ENCODE assay signal across 31 cellular contexts in the genomic region with DNA sequence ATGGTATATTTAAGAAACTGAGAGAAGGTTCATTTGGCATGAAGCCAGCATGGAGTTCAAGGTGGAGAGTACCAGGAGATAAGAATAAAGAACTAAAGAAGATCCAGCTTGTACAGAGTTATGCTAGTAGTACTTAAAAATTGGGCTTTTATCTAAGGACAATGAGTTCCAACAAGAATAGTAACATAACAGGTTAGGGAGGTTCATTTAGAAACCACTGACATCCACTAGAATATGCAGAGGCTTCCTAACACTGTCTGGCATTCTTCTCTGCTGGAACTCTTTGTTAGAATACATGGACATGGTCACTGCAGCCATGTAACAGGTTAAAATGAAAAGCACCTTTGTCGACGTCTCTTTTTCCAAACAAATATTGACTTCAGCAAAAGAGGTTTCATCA. TPM values are rescaled to one million over a fixed set of nuclear protein-coding genes. Genes with fewer than 3 reads are reported as not detected.
DNase-seq lines count a peak whose midpoint lies in the region; ATAC-seq, FAIRE-seq and TF ChIP-seq lines count a peak whose summit lies in the region.
"Had no signal": no experiment of that assay in that cellular context is flagged by ENCODE, and none has a peak within 500 bp of the region (broad histone marks: within the 10 kb centered on the region; RNA-seq: fewer than 3 reads in every experiment).

No MANE protein-coding gene starts in this region.

- H3K27ac ChIP-seq in heart left ventricle (peak overlapping the region in 8 of 12 donors; percentile 17 to 72 (median 51)), K562 (ENCODE audit: extremely low read depth, low read depth, low read length) (no peak overlapping the region), right cardiac atrium (ENCODE audit: low read length) (peak overlapping the region; percentile 72), smooth muscle cell (ENCODE audit: low read depth) (peak overlapping the region; percentile 33)
- H3K27ac ChIP-seq: tibial nerve had no signal

- POLR2A ChIA-PET in K562 (lab: Yijun Ruan, JAX) = no interaction called here

- no peak for TF ChIP-seq EP300 in K562 (IDR thresholded peaks at IDR 0.05; ENCODE audit: low read length)

- no peaks in the 10 kb centered on the region for H4K20me1 ChIP-seq in K562 (replicated peaks; ENCODE audit: control insufficient read depth, insufficient read depth, low read length)
- H4K20me1 ChIP-seq in smooth muscle cell (ENCODE audit: low read depth) = no peaks in the 10 kb centered on the region

- H3K9ac ChIP-seq in K562 (ENCODE audit: insufficient read depth in 1 of 2, low read depth in 2 of 2, low read length in 2 of 2) (no peak overlapping the region), smooth muscle cell (ENCODE audit: low read depth) (no peak overlapping the region)

- DNase-seq in heart left ventricle (no peak), cardiac septum (ENCODE audit: low spot score) (no peak), K562 (ENCODE audit: extremely low read depth in 1 of 4, low spot score in 3 of 4) (no peak), right cardiac atrium (no peak), smooth muscle cell (lab: John Stamatoyannopoulos, UW; ENCODE audit: unreplicated experiment) (no peak), OCI-M1 (lab: John Stamatoyannopoulos, UW) (no peak), lower leg skin (ENCODE audit: low spot score in 2 of 2) (no peak), NCI-H82 treated with DMSO at 0.1 percent for 48 hours (lab: John Stamatoyannopoulos, UW; ENCODE audit: unreplicated experiment) (no peak)
- DNase-seq: activated CD4-positive, alpha-beta T cell treated with anti-CD3 and anti-CD28 coated beads for 36 hours; activated CD8-positive, alpha-beta memory T cell treated with anti-CD3 and anti-CD28 coated beads for 24 hours; activated gamma-delta T cell treated with Interleukin-2 at 50 U/mL for 16 hours; activated naive CD8-positive, alpha-beta T cell treated with anti-CD3 and anti-CD28 coated beads, Interleukin-2, amount 50 U/mL, for 24 hours; activated T-cell treated with anti-CD3 and anti-CD28 coated beads, Interleukin-2, amount 50 U/mL, for 24 hours; CD8-positive, alpha-beta memory T cell; cerebellar nuclear complex; H7; head of caudate nucleus; mesenchymal stem cell; MG63; naive B cell; NCI-H2081; NCI-H82; nucleus accumbens; SHP77; spleen had no signal

- no peaks in the 10 kb centered on the region for H3K27me3 ChIP-seq in heart left ventricle
- H3K27me3 ChIP-seq in K562 (ENCODE audit: control insufficient read depth in 2 of 2, insufficient read depth in 2 of 2, low read length in 2 of 2) = no peaks in the 10 kb centered on the region
- no peaks in the 10 kb centered on the region for H3K27me3 ChIP-seq in right cardiac atrium (ENCODE audit: control insufficient read depth, insufficient read depth)
- no peaks in the 10 kb centered on the region for H3K27me3 ChIP-seq in smooth muscle cell (ENCODE audit: low read depth)
- H3K27me3 ChIP-seq: MG63, spleen, tibial nerve had no signal

- H3K4me2 ChIP-seq in K562 (ENCODE audit: insufficient read depth, low read length) (no peak overlapping the region), smooth muscle cell (no peak overlapping the region)

- FAIRE-seq in K562 (lab: Jason Lieb, UNC) = no peak
- FAIRE-seq: A204.1, endothelial cell of umbilical vein, G401.6 had no signal

- no peaks in the 10 kb centered on the region for H3K9me1 ChIP-seq in K562 (ENCODE audit: control insufficient read depth, insufficient read depth, low read length)

- in situ Hi-C loops in K562 (cut with MboI) = no loop called here

- no peaks in the 10 kb centered on the region for H3K36me3 ChIP-seq in heart left ventricle
- no peaks in the 10 kb centered on the region for H3K36me3 ChIP-seq in K562 (ENCODE audit: control insufficient read depth, insufficient read depth, low read length)
- H3K36me3 ChIP-seq in smooth muscle cell (ENCODE audit: low read depth) = no peaks in the 10 kb centered on the region
- H3K36me3 ChIP-seq: MG63, spleen, tibial nerve had no signal

- 62 to 86% (median 79%) methylated on average over 2 of the region's 2 CpGs for WGBS in heart left ventricle, 4 donors
- WGBS in K562 (ENCODE audit: insufficient coverage, low coverage, missing lambda C conversion rate) = 21% methylated on average over 2 of the region's 2 CpGs
- WGBS in right cardiac atrium = 74% methylated on average over 2 of the region's 2 CpGs
- WGBS in smooth muscle cell (ENCODE audit: low lambda C conversion rate) = 79% methylated on average over 2 of the region's 2 CpGs
- 54 to 65% methylated on average over 2 of the region's 2 CpGs for WGBS in lower leg skin, 2 donors

- intact Hi-C loops in heart left ventricle (cut with DNase I) = loop anchor here in 1 of 10 donors (5.0 kb wide), 1 partner anchor 103 kb away; a partner anchor contains a TSS
- intact Hi-C loops in cardiac septum (cut with DNase I) = loop anchor here (10.0 kb wide), 1 partner anchor 110 kb away; no protein-coding TSS in a partner anchor
- intact Hi-C loops in K562 (cut with micrococcal nuclease) = no loop called here
- intact Hi-C loops in right cardiac atrium (cut with DNase I) = no loop called here
- intact Hi-C loops in lower leg skin (cut with DNase I; ENCODE audit: low total_unique reads) = no loop called here

- no peak for TF ChIP-seq POLR2A in heart left ventricle (IDR thresholded peaks at IDR 0.05)
- no peak for TF ChIP-seq POLR2A in K562 (conservative IDR thresholded peaks at IDR 0.05)
- no peak for TF ChIP-seq POLR2A in lower leg skin (IDR thresholded peaks at IDR 0.05)

- TF ChIP-seq CTCF in heart left ventricle (IDR thresholded peaks at IDR 0.05) = no peak
- TF ChIP-seq CTCF in K562 (IDR thresholded peaks at IDR 0.05 in 2 of 3, conservative IDR thresholded peaks at IDR 0.05 in 1 of 3; ENCODE audit: insufficient read depth in 2 of 3, low read depth in 1 of 3, low read length in 3 of 3) = no peak
- no peak for TF ChIP-seq CTCF in smooth muscle cell (IDR thresholded peaks at IDR 0.05; ENCODE audit: borderline replicate concordance, insufficient read depth, poor library complexity, severe bottlenecking)
- TF ChIP-seq CTCF in lower leg skin (IDR thresholded peaks at IDR 0.05) = no peak

- H3K79me2 ChIP-seq in K562 (ENCODE audit: control insufficient read depth, insufficient read depth, low read length) = no peaks in the 10 kb centered on the region
- H3K79me2 ChIP-seq in smooth muscle cell (ENCODE audit: low read depth) = no peaks in the 10 kb centered on the region

- peaks cover 8% of the 10 kb centered on the region for H3F3A ChIP-seq in smooth muscle cell (ENCODE audit: low read depth)

- no TSS peak for BruUV-seq in K562 (replicated peaks; lab: Mats Ljungman, UMichigan)

- H3K9me3 ChIP-seq in heart left ventricle (no peaks in the 10 kb centered on the region), K562 (replicated peaks; ENCODE audit: control insufficient read depth, insufficient read depth, low read depth, low read length) (no peaks in the 10 kb centered on the region), right cardiac atrium (ENCODE audit: control insufficient read depth, low read length) (no peaks in the 10 kb centered on the region), smooth muscle cell (replicated peaks; ENCODE audit: low read depth) (no peaks in the 10 kb centered on the region)
- H3K9me3 ChIP-seq: MG63, tibial nerve had no signal

- ATAC-seq in heart left ventricle = peak in 1 of 4 donors; percentile 23
- no peak for ATAC-seq in K562
- peak in 1 of 2 donors; percentile 19 for ATAC-seq in right cardiac atrium
- ATAC-seq: activated CD4-positive, alpha-beta T cell treated with anti-CD3 and anti-CD28 coated beads for 36 hours; activated naive CD8-positive, alpha-beta T cell treated with anti-CD3 and anti-CD28 coated beads, Interleukin-2, amount 50 U/mL, for 24 hours had no signal

- H3K4me3 ChIP-seq in heart left ventricle (peak overlapping the region in 7 of 12 donors; percentile 21 to 41 (median 30)), K562 (no peak overlapping the region), right cardiac atrium (ENCODE audit: low read length) (peak overlapping the region; percentile 67), smooth muscle cell (no peak overlapping the region), lower leg skin (ENCODE audit: low read depth, poor library complexity, severe bottlenecking) (no peak overlapping the region)
- H3K4me3 ChIP-seq: MG63, spleen, tibial nerve had no signal

- H2AFZ ChIP-seq in K562 (ENCODE audit: low read depth, low read length) (no peak overlapping the region), smooth muscle cell (ENCODE audit: low read depth) (no peak overlapping the region)

- TF ChIP-seq RAD21 in K562 (CRISPR knock-in tag; conservative IDR thresholded peaks at IDR 0.05 in 1 of 2, IDR thresholded peaks at IDR 0.05 in 1 of 2) = no peak

- H3K4me1 ChIP-seq in heart left ventricle (peaks cover 0 to 39% (median 0%) of the 10 kb centered on the region in 12 donors), K562 (replicated peaks in 1 of 2; ENCODE audit: control insufficient read depth in 2 of 2, insufficient read depth in 2 of 2, low read length in 2 of 2) (peaks cover 4 to 6% of the 10 kb centered on the region in 2 experiments; a peak in 3 of 5 replicates), right cardiac atrium (ENCODE audit: control insufficient read depth, insufficient read depth, low read length) (no peaks in the 10 kb centered on the region), smooth muscle cell (ENCODE audit: low read depth) (peaks cover 11% of the 10 kb centered on the region)

- CTCF ChIA-PET in K562 (lab: Yijun Ruan, JAX; ENCODE audit: low intra/inter-chr PET ratio) = no interaction called here

RNA-seq across cellular contexts. Expression of a gene that starts 42.6 kb away (rescaled TPM):
- total RNA-seq in heart left ventricle (10 to 100 TPM in 1 of 9 donors, 1 to 10 TPM in 8; 1.1 to 10.7 (median 5.3) TPM), cardiac septum (10.0 TPM), K562 (2014; rRNA removed) (0.04 and 0.05 TPM in 2 replicates), K562 (2014; rRNA removed; fragmentation: Illumina TruSeq; extraction: Trizol) (0.04 and 0.06 TPM in 2 replicates), K562 (2015; rRNA removed; fragmentation: Illumina TruSeq; extraction: Trizol) (not detected in 2 replicates), K562 (2021) (not detected in 2 replicates), right cardiac atrium (10 to 100 TPM; 31.9 to 87.5 (median 53.6) TPM), smooth muscle cell (50.9 and 54.7 TPM in 2 replicates), lower leg skin (1,000 to 10,000 TPM in 1 of 4 donors, 100 to 1,000 TPM in 3; 519 to 1,039 (median 786) TPM)
- polyA plus RNA-seq in heart left ventricle (under 1 TPM; 0.18 to 0.95 TPM), K562 (2011; rRNA removed) (0.01 TPM in 1 of 2 replicates, not detected in the other), K562 (2014; fragmentation: Illumina TruSeq; extraction: Trizol) (0.03 TPM in 1 of 2 replicates, not detected in the other), K562 (2014; fragmentation: Nextera tagmentation; extraction: Ambion mirVana) (under 1 TPM; 0.04 to 0.06 TPM), K562 (2014; rRNA removed) (0.07 TPM in 1 of 2 replicates, not detected in the other), right cardiac atrium (8.9 TPM), smooth muscle cell (2.1 and 5.0 TPM in 2 replicates)
- total RNA-seq in K562 (2011; cell fraction: chromatin; rRNA removed; ENCODE audit: low replicate concordance) = not detected in 2 replicates
- total RNA-seq in K562 (2011; cell fraction: nucleolus; rRNA removed) = not detected in 2 replicates
- total RNA-seq in K562 (2011; cell fraction: nucleoplasm; rRNA removed) = not detected in 2 replicates
- polyA plus RNA-seq in K562 (2011; cell fraction: cytosol; rRNA removed) = not detected in 2 replicates
- polyA plus RNA-seq in K562 (2011; cell fraction: nucleus; rRNA removed) = not detected in 2 replicates
- 0.04 and 0.25 TPM in 2 replicates for polyA plus RNA-seq in K562 (2012)
- not detected in 2 replicates for polyA minus RNA-seq in K562 (2011; rRNA and poly(A)+ RNA removed)
- not detected in 2 replicates for polyA minus RNA-seq in K562 (2011; cell fraction: cytosol; rRNA and poly(A)+ RNA removed)
- polyA minus RNA-seq in K562 (2011; cell fraction: nucleus; rRNA and poly(A)+ RNA removed) = not detected in 2 replicates
- total RNA-seq: endothelial cell of umbilical vein, fibroblast of villous mesenchyme, H7, OCI-LY7, tibial nerve had no signal
- polyA plus RNA-seq: endothelial cell of umbilical vein, spleen had no signal

Comparison
In these comparisons a context has a peak if more than half of its experiments do, and no peak if none do; other contexts are left out.
1. H3K4me3 ChIP-seq: peak in heart left ventricle (7 of 12) and right cardiac atrium (single experiment); none in K562 (single experiment), smooth muscle cell (single experiment) and lower leg skin (single experiment).